In the genomic region with DNA sequence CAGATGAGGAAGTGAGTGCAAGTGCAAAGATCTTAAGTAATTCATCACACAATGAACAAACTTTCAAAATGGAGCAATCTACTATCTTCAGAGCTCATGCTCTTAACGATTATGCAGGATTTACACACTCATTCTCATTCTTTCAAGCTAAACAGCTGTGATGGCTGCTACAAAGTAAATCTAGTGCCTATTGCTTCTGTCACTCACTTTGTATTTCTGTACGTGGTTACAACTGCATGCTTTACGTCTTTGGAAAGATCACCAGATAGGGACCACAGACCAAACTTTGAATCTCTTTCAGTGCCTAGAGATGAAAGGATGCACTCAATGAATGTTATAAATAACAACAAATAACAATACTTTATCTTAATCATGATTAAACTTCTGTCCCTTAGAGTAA, we compare ENCODE assay signal across 22 cellular contexts.
"Had no signal": no experiment of that assay in that cellular context is flagged by ENCODE, and none has a peak within 500 bp of the region (broad histone marks: within the 10 kb centered on the region; RNA-seq: fewer than 3 reads in every experiment).

No MANE protein-coding gene starts in this region.

- DNase-seq: activated CD4-positive, alpha-beta T cell treated with anti-CD3 and anti-CD28 coated beads, Interleukin-2, amount 10 ng/mL, durations not matched to agents 24 days and 14 days; activated CD4-positive, alpha-beta T cell treated with anti-CD3 and anti-CD28 coated beads, Interleukin-2, amount 50 U/mL, for 4 hours; activated CD8-positive, alpha-beta T cell treated with anti-CD3 and anti-CD28 coated beads for 36 hours; activated effector memory CD4-positive, alpha-beta T cell treated with anti-CD3 and anti-CD28 coated beads, Interleukin-2, amount 50 U/mL, for 16 hours; activated naive CD4-positive, alpha-beta T cell; activated naive CD4-positive, alpha-beta T cell treated with anti-CD3 and anti-CD28 coated beads, Interleukin-2, amount 50 U/mL, for 16 hours; activated naive CD8-positive, alpha-beta T cell treated with anti-CD3 and anti-CD28 coated beads for 36 hours; activated T-cell treated with anti-CD3 and anti-CD28 coated beads, Interleukin-2, amount 50 U/mL, for 1 hour; activated T-cell treated with anti-CD3 and anti-CD28 coated beads, Interleukin-2, amount 50 U/mL, for 72 hours; amygdala; IMR-90; NCI-H1105 treated with DMSO at 0.1 percent for 48 hours; NCI-H1436; NCI-H1694; NCI-H1930; NCI-H2081 treated with DMSO at 0.1 percent for 48 hours; NCI-H345; NCI-H524 treated with DMSO at 0.1 percent for 48 hours; SIG-M5 had no signal

- ATAC-seq: activated CD8-positive, alpha-beta T cell treated with anti-CD3 and anti-CD28 coated beads for 36 hours; activated T-cell treated with anti-CD3 and anti-CD28 coated beads, Interleukin-2, amount 50 U/mL, for 72 hours; activated T-helper 17 cell treated with anti-CD3 and anti-CD28 coated beads, Interleukin-2, amount 50 U/mL, for 72 hours; K562; Panc1 had no signal
